3 cellular contexts compared by ENCODE assay signal in the genomic region with DNA sequence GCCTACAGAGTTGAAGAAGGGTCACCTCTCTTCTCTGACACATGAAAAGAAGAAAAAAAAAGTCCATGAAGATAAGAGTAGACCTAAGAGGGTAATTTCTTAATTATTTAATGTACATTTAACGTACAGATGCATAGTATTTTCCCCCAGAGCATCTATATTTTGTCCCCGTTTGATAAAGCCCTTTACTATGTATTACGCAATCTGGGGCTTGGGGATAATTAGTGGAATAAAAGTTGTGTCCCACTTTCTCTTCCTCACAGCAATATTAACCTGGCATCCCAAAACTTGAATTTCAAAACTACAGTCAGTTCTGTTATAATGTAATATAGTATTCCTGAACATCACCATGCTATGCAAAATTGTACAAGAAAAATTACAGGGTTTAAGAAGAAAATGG.
TF ChIP-seq lines count a peak whose summit lies in the region.

No MANE protein-coding gene starts in this region.

TF ChIP-seq in A549, 52 proteins besides CTCF, POLR2A, EP300 and RAD21:
- peak; percentile 60; a peak in 3 of 4 replicates for TF ChIP-seq CEBPB (IDR thresholded peaks at IDR 0.05)
- no peak for TF ChIP-seq HDAC2 (IDR thresholded peaks at IDR 0.05)

TF ChIP-seq in IMR-90, 13 proteins besides CTCF, POLR2A, EP300 and RAD21:
- peak; percentile 87 for TF ChIP-seq CEBPB (IDR thresholded peaks at IDR 0.05; ENCODE audit: low read depth, low read length)
- TF ChIP-seq, protein P1, sequence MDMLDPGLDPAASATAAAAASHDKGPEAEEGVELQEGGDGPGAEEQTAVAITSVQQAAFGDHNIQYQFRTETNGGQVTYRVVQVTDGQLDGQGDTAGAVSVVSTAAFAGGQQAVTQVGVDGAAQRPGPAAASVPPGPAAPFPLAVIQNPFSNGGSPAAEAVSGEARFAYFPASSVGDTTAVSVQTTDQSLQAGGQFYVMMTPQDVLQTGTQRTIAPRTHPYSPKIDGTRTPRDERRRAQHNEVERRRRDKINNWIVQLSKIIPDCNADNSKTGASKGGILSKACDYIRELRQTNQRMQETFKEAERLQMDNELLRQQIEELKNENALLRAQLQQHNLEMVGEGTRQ (IDR thresholded peaks at IDR 0.05; ENCODE audit: low read depth, low read length), result no peak

TF ChIP-seq in K562, 482 proteins besides CTCF, POLR2A, EP300 and RAD21:
- TF ChIP-seq, protein P2, sequence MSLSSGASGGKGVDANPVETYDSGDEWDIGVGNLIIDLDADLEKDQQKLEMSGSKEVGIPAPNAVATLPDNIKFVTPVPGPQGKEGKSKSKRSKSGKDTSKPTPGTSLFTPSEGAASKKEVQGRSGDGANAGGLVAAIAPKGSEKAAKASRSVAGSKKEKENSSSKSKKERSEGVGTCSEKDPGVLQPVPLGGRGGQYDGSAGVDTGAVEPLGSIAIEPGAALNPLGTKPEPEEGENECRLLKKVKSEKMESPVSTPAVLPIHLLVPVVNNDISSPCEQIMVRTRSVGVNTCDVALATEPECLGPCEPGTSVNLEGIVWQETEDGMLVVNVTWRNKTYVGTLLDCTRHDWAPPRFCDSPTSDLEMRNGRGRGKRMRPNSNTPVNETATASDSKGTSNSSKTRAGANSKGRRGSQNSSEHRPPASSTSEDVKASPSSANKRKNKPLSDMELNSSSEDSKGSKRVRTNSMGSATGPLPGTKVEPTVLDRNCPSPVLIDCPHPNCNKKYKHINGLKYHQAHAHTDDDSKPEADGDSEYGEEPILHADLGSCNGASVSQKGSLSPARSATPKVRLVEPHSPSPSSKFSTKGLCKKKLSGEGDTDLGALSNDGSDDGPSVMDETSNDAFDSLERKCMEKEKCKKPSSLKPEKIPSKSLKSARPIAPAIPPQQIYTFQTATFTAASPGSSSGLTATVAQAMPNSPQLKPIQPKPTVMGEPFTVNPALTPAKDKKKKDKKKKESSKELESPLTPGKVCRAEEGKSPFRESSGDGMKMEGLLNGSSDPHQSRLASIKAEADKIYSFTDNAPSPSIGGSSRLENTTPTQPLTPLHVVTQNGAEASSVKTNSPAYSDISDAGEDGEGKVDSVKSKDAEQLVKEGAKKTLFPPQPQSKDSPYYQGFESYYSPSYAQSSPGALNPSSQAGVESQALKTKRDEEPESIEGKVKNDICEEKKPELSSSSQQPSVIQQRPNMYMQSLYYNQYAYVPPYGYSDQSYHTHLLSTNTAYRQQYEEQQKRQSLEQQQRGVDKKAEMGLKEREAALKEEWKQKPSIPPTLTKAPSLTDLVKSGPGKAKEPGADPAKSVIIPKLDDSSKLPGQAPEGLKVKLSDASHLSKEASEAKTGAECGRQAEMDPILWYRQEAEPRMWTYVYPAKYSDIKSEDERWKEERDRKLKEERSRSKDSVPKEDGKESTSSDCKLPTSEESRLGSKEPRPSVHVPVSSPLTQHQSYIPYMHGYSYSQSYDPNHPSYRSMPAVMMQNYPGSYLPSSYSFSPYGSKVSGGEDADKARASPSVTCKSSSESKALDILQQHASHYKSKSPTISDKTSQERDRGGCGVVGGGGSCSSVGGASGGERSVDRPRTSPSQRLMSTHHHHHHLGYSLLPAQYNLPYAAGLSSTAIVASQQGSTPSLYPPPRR (CRISPR knock-in tag; IDR thresholded peaks at IDR 0.05; ENCODE audit: borderline replicate concordance), result no peak
- TF ChIP-seq NCOA4 (IDR thresholded peaks at IDR 0.05; ENCODE audit: partially characterized antibody), result no peak
- no peak for TF ChIP-seq RBFOX2 (IDR thresholded peaks at IDR 0.05; ENCODE audit: low read depth, low read length)
- TF ChIP-seq CEBPG (CRISPR knock-in tag; IDR thresholded peaks at IDR 0.05), result no peak
- TF ChIP-seq CEBPG (tag; conservative IDR thresholded peaks at IDR 0.05 in 1 of 2, IDR thresholded peaks at IDR 0.05 in 1 of 2), result peak; percentile 28 to 90; a peak in 2 of 4 replicates
- no peak for TF ChIP-seq KLF6 (CRISPR knock-in tag; IDR thresholded peaks at IDR 0.05; ENCODE audit: borderline replicate concordance)
- TF ChIP-seq ZNF354B (CRISPR knock-in tag; IDR thresholded peaks at IDR 0.05), result no peak
- TF ChIP-seq, protein P3, sequence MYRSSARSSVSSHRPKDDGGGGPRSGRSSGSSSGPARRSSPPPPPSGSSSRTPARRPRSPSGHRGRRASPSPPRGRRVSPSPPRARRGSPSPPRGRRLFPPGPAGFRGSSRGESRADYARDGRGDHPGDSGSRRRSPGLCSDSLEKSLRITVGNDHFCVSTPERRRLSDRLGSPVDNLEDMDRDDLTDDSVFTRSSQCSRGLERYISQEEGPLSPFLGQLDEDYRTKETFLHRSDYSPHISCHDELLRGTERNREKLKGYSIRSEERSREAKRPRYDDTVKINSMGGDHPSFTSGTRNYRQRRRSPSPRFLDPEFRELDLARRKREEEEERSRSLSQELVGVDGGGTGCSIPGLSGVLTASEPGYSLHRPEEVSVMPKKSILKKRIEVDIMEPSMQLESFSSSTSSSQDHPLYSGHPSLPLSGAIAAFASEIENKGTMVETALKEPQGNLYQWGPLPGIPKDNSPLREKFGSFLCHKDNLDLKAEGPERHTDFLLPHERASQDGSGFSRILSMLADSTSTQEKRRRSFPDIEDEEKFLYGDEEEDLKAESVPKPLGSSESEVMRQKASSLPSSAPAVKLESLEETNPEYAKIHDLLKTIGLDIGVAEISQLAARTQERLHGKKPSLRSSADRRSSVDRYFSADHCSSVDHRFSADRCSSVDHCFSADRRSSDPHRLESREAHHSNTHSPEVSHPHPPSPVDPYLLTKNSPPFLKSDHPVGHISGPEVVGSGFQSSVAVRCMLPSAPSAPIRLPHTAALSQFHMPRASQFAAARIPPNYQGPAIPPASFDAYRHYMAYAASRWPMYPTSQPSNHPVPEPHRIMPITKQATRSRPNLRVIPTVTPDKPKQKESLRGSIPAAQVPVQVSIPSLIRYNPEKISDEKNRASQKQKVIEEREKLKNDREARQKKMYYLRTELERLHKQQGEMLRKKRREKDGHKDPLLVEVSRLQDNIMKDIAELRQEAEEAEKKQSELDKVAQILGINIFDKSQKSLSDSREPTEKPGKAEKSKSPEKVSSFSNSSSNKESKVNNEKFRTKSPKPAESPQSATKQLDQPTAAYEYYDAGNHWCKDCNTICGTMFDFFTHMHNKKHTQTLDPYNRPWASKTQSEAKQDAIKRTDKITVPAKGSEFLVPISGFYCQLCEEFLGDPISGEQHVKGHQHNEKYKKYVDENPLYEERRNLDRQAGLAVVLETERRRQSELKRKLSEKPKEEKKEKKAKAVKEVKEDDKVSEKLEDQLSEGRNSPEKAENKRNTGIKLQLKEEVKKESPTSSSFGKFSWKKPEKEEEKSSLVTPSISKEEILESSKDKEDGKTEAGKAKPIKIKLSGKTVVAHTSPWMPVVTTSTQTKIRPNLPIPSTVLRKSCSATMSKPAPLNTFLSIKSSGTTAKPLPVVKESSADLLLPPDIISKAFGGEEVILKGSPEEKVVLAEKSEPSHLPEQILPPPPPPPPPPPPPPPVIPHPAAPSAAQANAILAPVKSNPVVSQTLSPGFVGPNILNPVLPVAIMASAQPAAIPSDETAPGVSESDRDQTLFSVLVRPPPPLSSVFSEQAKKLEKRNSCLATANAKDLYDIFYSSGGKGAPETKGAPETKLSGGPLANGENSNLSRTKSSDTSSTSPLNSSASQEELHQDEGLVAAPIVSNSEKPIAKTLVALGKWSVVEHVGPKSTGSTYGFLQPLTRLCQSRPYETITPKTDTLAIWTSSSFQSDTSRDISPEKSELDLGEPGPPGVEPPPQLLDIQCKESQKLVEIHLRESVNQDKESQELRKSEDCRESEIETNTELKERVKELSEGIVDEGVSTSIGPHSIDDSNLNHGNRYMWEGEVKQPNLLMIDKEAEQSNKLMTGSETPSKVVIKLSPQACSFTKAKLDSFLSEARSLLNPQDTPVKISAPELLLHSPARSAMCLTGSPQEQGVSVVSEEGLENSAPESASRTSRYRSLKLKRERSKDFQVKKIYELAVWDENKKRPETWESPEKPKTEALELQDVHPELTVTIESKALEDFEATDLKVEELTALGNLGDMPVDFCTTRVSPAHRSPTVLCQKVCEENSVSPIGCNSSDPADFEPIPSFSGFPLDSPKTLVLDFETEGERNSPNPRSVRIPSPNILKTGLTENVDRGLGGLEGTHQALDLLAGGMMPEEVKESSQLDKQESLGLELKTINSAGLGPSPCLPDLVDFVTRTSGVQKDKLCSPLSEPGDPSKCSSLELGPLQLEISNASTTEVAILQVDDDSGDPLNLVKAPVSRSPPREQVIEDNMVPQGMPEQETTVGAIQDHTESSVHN (IDR thresholded peaks at IDR 0.05; ENCODE audit: borderline replicate concordance in 1 of 2, low read depth in 1 of 2), result no peak
- TF ChIP-seq ZNF23 (CRISPR knock-in tag; IDR thresholded peaks at IDR 0.05), result no peak
- TF ChIP-seq POLR2H (tag; IDR thresholded peaks at IDR 0.05; ENCODE audit: low read depth), result no peak
- TF ChIP-seq, protein P4, sequence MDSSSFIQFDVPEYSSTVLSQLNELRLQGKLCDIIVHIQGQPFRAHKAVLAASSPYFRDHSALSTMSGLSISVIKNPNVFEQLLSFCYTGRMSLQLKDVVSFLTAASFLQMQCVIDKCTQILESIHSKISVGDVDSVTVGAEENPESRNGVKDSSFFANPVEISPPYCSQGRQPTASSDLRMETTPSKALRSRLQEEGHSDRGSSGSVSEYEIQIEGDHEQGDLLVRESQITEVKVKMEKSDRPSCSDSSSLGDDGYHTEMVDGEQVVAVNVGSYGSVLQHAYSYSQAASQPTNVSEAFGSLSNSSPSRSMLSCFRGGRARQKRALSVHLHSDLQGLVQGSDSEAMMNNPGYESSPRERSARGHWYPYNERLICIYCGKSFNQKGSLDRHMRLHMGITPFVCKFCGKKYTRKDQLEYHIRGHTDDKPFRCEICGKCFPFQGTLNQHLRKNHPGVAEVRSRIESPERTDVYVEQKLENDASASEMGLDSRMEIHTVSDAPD (CRISPR knock-in tag; IDR thresholded peaks at IDR 0.05), result no peak
- peak; percentile 64 for TF ChIP-seq CEBPB (tag; IDR thresholded peaks at IDR 0.05)
TF ChIP-seq in K562: peak in this region for 2.
